ENCODE assay signal across 1 cellular context in the genomic region with DNA sequence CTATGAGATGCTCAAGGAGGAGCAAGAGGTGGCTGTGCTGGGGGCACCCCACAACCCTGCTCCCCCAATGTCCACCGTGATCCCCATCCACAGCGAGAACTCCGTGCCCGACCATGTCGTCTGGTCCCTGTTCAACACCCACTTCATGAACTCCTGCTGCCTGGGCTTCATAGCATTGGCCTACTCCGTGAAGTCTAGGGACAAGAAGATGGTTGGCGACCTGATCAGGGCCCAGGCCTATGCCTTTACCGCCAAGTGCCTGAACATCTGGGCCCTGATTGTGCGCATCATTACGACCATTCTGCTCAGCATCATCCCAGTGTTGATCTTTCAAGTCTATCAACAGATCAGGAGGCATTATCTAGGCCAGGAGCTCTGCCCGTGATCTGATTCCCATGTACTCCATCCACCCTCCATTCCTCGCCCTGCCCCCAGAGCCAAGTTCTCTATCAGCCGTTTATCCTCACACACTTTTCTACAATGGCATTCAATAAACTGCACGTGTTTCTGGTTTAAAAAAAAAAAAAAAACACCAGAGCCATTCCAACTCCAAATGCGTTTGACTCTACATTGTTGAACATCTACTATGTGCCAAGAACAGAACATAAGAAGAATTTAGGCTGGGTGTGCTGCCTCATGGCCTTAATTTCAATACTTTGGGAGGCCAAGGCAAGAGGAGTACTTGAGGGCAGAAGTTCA.
TF ChIP-seq lines count a peak whose summit lies in the region.

No MANE protein-coding gene starts in this region.

TF ChIP-seq in IMR-90, 13 proteins besides CTCF, POLR2A, EP300 and RAD21 (continued from another document):
- TF ChIP-seq, protein P1, sequence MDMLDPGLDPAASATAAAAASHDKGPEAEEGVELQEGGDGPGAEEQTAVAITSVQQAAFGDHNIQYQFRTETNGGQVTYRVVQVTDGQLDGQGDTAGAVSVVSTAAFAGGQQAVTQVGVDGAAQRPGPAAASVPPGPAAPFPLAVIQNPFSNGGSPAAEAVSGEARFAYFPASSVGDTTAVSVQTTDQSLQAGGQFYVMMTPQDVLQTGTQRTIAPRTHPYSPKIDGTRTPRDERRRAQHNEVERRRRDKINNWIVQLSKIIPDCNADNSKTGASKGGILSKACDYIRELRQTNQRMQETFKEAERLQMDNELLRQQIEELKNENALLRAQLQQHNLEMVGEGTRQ (IDR thresholded peaks at IDR 0.05; ENCODE audit: low read depth, low read length): no peak
- TF ChIP-seq FOS (IDR thresholded peaks at IDR 0.05; ENCODE audit: low read depth, low read length): no peak
- no peak for TF ChIP-seq MXI1 (IDR thresholded peaks at IDR 0.05; ENCODE audit: borderline replicate concordance, low read depth, low read length)
